Comparison of ENCODE assay signal across 16 cellular contexts in the genomic region with DNA sequence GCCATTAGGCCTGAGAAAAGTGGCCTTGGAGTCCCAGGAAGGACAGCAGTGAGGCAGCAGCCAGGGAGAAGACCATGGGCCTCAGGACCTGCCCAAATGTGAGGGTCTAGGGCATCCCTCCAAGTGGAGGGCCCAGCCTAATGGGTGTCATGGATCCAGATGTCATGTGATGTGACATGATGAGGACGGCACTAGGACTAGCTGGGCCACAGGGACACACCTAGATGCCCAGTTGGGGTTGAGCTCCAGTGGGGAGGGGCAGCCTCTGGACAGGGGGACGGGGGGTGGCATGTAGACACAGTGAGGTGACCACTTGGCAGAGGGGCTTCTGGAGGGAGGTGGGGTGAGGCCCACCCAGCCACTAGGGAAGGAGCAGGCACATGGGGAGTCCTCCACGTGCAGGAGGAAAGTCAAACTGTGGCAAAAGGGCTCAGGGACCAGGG. TPM values are rescaled to one million over a fixed set of nuclear protein-coding genes. Genes with fewer than 3 reads are reported as not detected.
DNase-seq lines count a peak whose midpoint lies in the region; ATAC-seq lines count a peak whose summit lies in the region.
"Had no signal": no experiment of that assay in that cellular context is flagged by ENCODE, and none has a peak within 500 bp of the region (broad histone marks: within the 10 kb centered on the region; RNA-seq: fewer than 3 reads in every experiment).

No MANE protein-coding gene starts in this region.

- H3K4ac ChIP-seq in mesenchymal stem cell (ENCODE audit: low read depth in 1 of 2, low read length in 2 of 2): no peak overlapping the region

- peaks cover 52% of the 10 kb centered on the region for H3K79me1 ChIP-seq in mesenchymal stem cell (replicated peaks; ENCODE audit: low read length, poor library complexity, severe bottlenecking)

- no peak overlapping the region for H2BK5ac ChIP-seq in mesenchymal stem cell (ENCODE audit: low read depth, low read length, poor library complexity, severe bottlenecking)

- H2AFZ ChIP-seq in mesenchymal stem cell (ENCODE audit: low read depth, low read length): no peak overlapping the region

- no peak overlapping the region for H4K8ac ChIP-seq in mesenchymal stem cell (ENCODE audit: low read length)

- no peak overlapping the region for H3K4me2 ChIP-seq in mesenchymal stem cell (ENCODE audit: low read length, poor library complexity, severe bottlenecking)

- no peaks in the 10 kb centered on the region for H3K27me3 ChIP-seq in mesenchymal stem cell (ENCODE audit: control insufficient read depth in 1 of 2, insufficient read depth in 1 of 2, low read length in 2 of 2)

- no peak overlapping the region for H3K27ac Mint-ChIP-seq in activated naive CD4-positive, alpha-beta T cell treated with anti-CD3 and anti-CD28 coated beads, Interleukin-2, amount 50 U/mL, for 24 hours
- no peak overlapping the region for H3K27ac Mint-ChIP-seq in T-helper 17 cell
- H3K27ac Mint-ChIP-seq in stimulated activated naive B cell treated with anti-CD40 and anti-IgM and Interleukin-4, amounts not matched to agents 10 μg/mL and 1 μg/mL and 100 μg/mL, for 72 hours: peak overlapping the region; percentile 15
- H3K27ac Mint-ChIP-seq: activated T-cell treated with anti-CD3 and anti-CD28 coated beads, Interleukin-2, amount 50 U/mL, for 72 hours had no signal

- WGBS in mesenchymal stem cell: 75% methylated on average over 3 of the region's 3 CpGs

- DNase-seq in activated naive CD4-positive, alpha-beta T cell (lab: John Stamatoyannopoulos, UW): no peak
- DNase-seq in T-helper 17 cell: no peak
- DNase-seq in mesenchymal stem cell: no peak
- no peak for DNase-seq in stimulated activated naive B cell treated with anti-CD40 and anti-IgM and Interleukin-4, amounts not matched to agents 10 μg/mL and 1 μg/mL and 100 μg/mL, for 72 hours
- no peak for DNase-seq in GM19240 (ENCODE audit: insufficient read length, low spot score)
- DNase-seq in NCI-H128 (lab: John Stamatoyannopoulos, UW; ENCODE audit: unreplicated experiment): no peak
- no peak for DNase-seq in hepatic stellate cell (ENCODE audit: low spot score)
- DNase-seq: activated T-cell treated with anti-CD3 and anti-CD28 coated beads, Interleukin-2, amount 50 U/mL, for 72 hours; anterior cingulate cortex; gastrocnemius medialis; NCI-H446; SIG-M5; T1000 had no signal

- H4K91ac ChIP-seq in mesenchymal stem cell (ENCODE audit: low read length): no peak overlapping the region

- ATAC-seq in T-helper 17 cell: no peak
- ATAC-seq in stimulated activated naive B cell treated with anti-CD40 and anti-IgM and Interleukin-4, amounts not matched to agents 10 μg/mL and 1 μg/mL and 100 μg/mL, for 72 hours (replicated peaks): no peak
- ATAC-seq: activated T-cell treated with anti-CD3 and anti-CD28 coated beads, Interleukin-2, amount 50 U/mL, for 72 hours; gastrocnemius medialis had no signal

- peaks cover 27% of the 10 kb centered on the region for H3K4me1 Mint-ChIP-seq in activated naive CD4-positive, alpha-beta T cell treated with anti-CD3 and anti-CD28 coated beads, Interleukin-2, amount 50 U/mL, for 24 hours
- peaks cover 25% of the 10 kb centered on the region for H3K4me1 Mint-ChIP-seq in T-helper 17 cell
- peaks cover 20 to 37% of the 10 kb centered on the region in 2 donors for H3K4me1 Mint-ChIP-seq in stimulated activated naive B cell treated with anti-CD40 and anti-IgM and Interleukin-4, amounts not matched to agents 10 μg/mL and 1 μg/mL and 100 μg/mL, for 72 hours

- peaks cover 36% of the 10 kb centered on the region for H3K4me1 ChIP-seq in mesenchymal stem cell (ENCODE audit: control insufficient read depth, insufficient read depth, low read depth, low read length)

- H3K9me3 Mint-ChIP-seq in activated naive CD4-positive, alpha-beta T cell treated with anti-CD3 and anti-CD28 coated beads, Interleukin-2, amount 50 U/mL, for 24 hours: no peaks in the 10 kb centered on the region
- H3K9me3 Mint-ChIP-seq in stimulated activated naive B cell treated with anti-CD40 and anti-IgM and Interleukin-4, amounts not matched to agents 10 μg/mL and 1 μg/mL and 100 μg/mL, for 72 hours: no peaks in the 10 kb centered on the region
- H3K9me3 Mint-ChIP-seq: activated T-cell treated with anti-CD3 and anti-CD28 coated beads, Interleukin-2, amount 50 U/mL, for 72 hours had no signal

- H3K9me3 ChIP-seq in T-helper 17 cell (ENCODE audit: control insufficient read depth, low read length, poor library complexity, severe bottlenecking) (no peaks in the 10 kb centered on the region), mesenchymal stem cell (ENCODE audit: control insufficient read depth, low read length) (no peaks in the 10 kb centered on the region)
- H3K9me3 ChIP-seq: gastrocnemius medialis, neutrophil, right atrium auricular region had no signal

- peak overlapping the region; percentile 30 for H3K4me3 Mint-ChIP-seq in activated naive CD4-positive, alpha-beta T cell treated with anti-CD3 and anti-CD28 coated beads, Interleukin-2, amount 50 U/mL, for 24 hours
- peak overlapping the region; percentile 83 for H3K4me3 Mint-ChIP-seq in T-helper 17 cell
- peak overlapping the region; percentile 66 to 75 for H3K4me3 Mint-ChIP-seq in stimulated activated naive B cell treated with anti-CD40 and anti-IgM and Interleukin-4, amounts not matched to agents 10 μg/mL and 1 μg/mL and 100 μg/mL, for 72 hours

- H2BK15ac ChIP-seq in mesenchymal stem cell (ENCODE audit: low read depth, poor library complexity, severe bottlenecking): no peak overlapping the region

- H3K14ac ChIP-seq in mesenchymal stem cell (ENCODE audit: low read length in 2 of 2): peak overlapping the region in 1 of 2 experiments; percentile 24

- H3K18ac ChIP-seq in mesenchymal stem cell (ENCODE audit: low read depth in 1 of 2, low read length in 2 of 2): no peak overlapping the region

- peaks cover 4% of the 10 kb centered on the region for H3K36me3 Mint-ChIP-seq in activated naive CD4-positive, alpha-beta T cell treated with anti-CD3 and anti-CD28 coated beads, Interleukin-2, amount 50 U/mL, for 24 hours
- peaks cover 3% of the 10 kb centered on the region for H3K36me3 Mint-ChIP-seq in T-helper 17 cell (ENCODE audit: low read depth)
- peaks cover 0 to 2% of the 10 kb centered on the region in 2 donors for H3K36me3 Mint-ChIP-seq in stimulated activated naive B cell treated with anti-CD40 and anti-IgM and Interleukin-4, amounts not matched to agents 10 μg/mL and 1 μg/mL and 100 μg/mL, for 72 hours

- peaks cover 12 to 50% of the 10 kb centered on the region in 2 experiments for H3K36me3 ChIP-seq in mesenchymal stem cell (ENCODE audit: control insufficient read depth in 1 of 2, insufficient read depth in 2 of 2, low read depth in 1 of 2, low read length in 2 of 2)
- H3K36me3 ChIP-seq: gastrocnemius medialis, neutrophil had no signal

- H3K27me3 Mint-ChIP-seq in activated naive CD4-positive, alpha-beta T cell treated with anti-CD3 and anti-CD28 coated beads, Interleukin-2, amount 50 U/mL, for 24 hours: peaks cover 30% of the 10 kb centered on the region
- peaks cover 34% of the 10 kb centered on the region for H3K27me3 Mint-ChIP-seq in T-helper 17 cell
- peaks cover 69 to 82% of the 10 kb centered on the region in 2 donors for H3K27me3 Mint-ChIP-seq in stimulated activated naive B cell treated with anti-CD40 and anti-IgM and Interleukin-4, amounts not matched to agents 10 μg/mL and 1 μg/mL and 100 μg/mL, for 72 hours

- H2BK120ac ChIP-seq in mesenchymal stem cell (ENCODE audit: low read depth, low read length): no peak overlapping the region

- no peak overlapping the region for H3K9ac ChIP-seq in mesenchymal stem cell (ENCODE audit: low read length)

- no peak overlapping the region for H3K23ac ChIP-seq in mesenchymal stem cell (ENCODE audit: low read length in 2 of 2)

- H3K4me3 ChIP-seq in mesenchymal stem cell (ENCODE audit: insufficient read depth in 1 of 2, low read depth in 1 of 2, low read length in 2 of 2): no peak overlapping the region

- H3K27ac ChIP-seq in mesenchymal stem cell (ENCODE audit: low read length, poor library complexity, severe bottlenecking): no peak overlapping the region
- H3K27ac ChIP-seq: gastrocnemius medialis, neutrophil, right atrium auricular region had no signal

- peak overlapping the region; percentile 7 for H2AK5ac ChIP-seq in mesenchymal stem cell (ENCODE audit: low read length, severe bottlenecking)

- no peak overlapping the region for H2BK12ac ChIP-seq in mesenchymal stem cell (ENCODE audit: low read length in 2 of 2)

RNA-seq across cellular contexts. Expression of a gene that starts 5.4 kb away (rescaled TPM):
- 1 to 10 TPM; 3.1 to 3.6 TPM for total RNA-seq in T-helper 17 cell
- polyA plus RNA-seq in mesenchymal stem cell (2013, experiment 1 of 2): 23.7 TPM
- polyA plus RNA-seq in mesenchymal stem cell (2013, experiment 2 of 2): 24.0 TPM

RNA-seq across cellular contexts. Expression of a gene that starts 38.3 kb away (rescaled TPM):
- total RNA-seq in T-helper 17 cell: 1 to 10 TPM; 5.2 to 5.6 TPM
- polyA plus RNA-seq in mesenchymal stem cell (2013, experiment 1 of 2): 4.9 TPM
- 5.0 TPM for polyA plus RNA-seq in mesenchymal stem cell (2013, experiment 2 of 2)

Comparison
In these comparisons a context has a peak if more than half of its experiments do, and no peak if none do; other contexts are left out.
1. H3K4me3 Mint-ChIP-seq: peak in every context shown above with its lines; median percentile 83 in T-helper 17 cell; 70 in stimulated activated naive B cell treated with anti-CD40 and anti-IgM and Interleukin-4, amounts not matched to agents 10 μg/mL and 1 μg/mL and 100 μg/mL, for 72 hours; 30 in activated naive CD4-positive, alpha-beta T cell treated with anti-CD3 and anti-CD28 coated beads, Interleukin-2, amount 50 U/mL, for 24 hours.